In genomic region chr1:14924012-14924452, GRCh38 we compare ENCODE assay signal across 8 cellular contexts.
DNase-seq lines count a peak whose midpoint lies in the region; ATAC-seq and TF ChIP-seq lines count a peak whose summit lies in the region.

No MANE protein-coding gene starts in this region.

- H3K36me3 ChIP-seq in tibial artery, result no peaks in the 10 kb centered on the region

- peaks cover 0 to 32% (median 15%) of the 10 kb centered on the region in 4 donors for H3K4me1 ChIP-seq in tibial artery

- H3K4me3 Mint-ChIP-seq in mesothelial cell of epicardium, result peak overlapping the region; percentile 75

- H3K27ac Mint-ChIP-seq in mesothelial cell of epicardium, result no peak overlapping the region

- H3K27me3 ChIP-seq in tibial artery, result no peaks in the 10 kb centered on the region

- TF ChIP-seq CTCF in epithelial cell of esophagus (IDR thresholded peaks at IDR 0.05; ENCODE audit: insufficient read depth, low read depth, low read length, missing control alignments) (no peak), mesothelial cell of epicardium (IDR thresholded peaks at IDR 0.05; ENCODE audit: unreplicated experiment) (no peak), tibial artery (IDR thresholded peaks at IDR 0.05) (no peak)

- peak overlapping the region; percentile 53 to 76 for H3K27ac ChIP-seq in tibial artery

- no peaks in the 10 kb centered on the region for H3K36me3 Mint-ChIP-seq in mesothelial cell of epicardium

- no peak for ATAC-seq in HG02870 (IDR thresholded peaks at IDR 0.05; ENCODE audit: unreplicated experiment)

- intact Hi-C loops in tibial artery (cut with DNase I; ENCODE audit: low total_unique reads), result loop anchor here (2.0 kb wide), 1 partner anchor 21 kb away; no protein-coding TSS in a partner anchor

- H3K4me1 Mint-ChIP-seq in mesothelial cell of epicardium, result peaks cover 43% of the 10 kb centered on the region

- peak; percentile 80 for DNase-seq in EL
- DNase-seq in LHCN-M2 (ENCODE audit: low read depth), result peak; percentile 54
- DNase-seq in activated CD4-positive, alpha-beta T cell treated with anti-CD3 and anti-CD28 coated beads, Interleukin-2, amount 50 U/mL, for 1 hour, result peak; percentile 7
- peak; percentile 68 for DNase-seq in epithelial cell of esophagus (ENCODE audit: low read depth)
- DNase-seq in mesothelial cell of epicardium (ENCODE audit: low spot score in 2 of 2, unreplicated experiment in 2 of 2), result peak; percentile 53 to 63
- peak; percentile 61 to 87 for DNase-seq in tibial artery
- DNase-seq in NCI-H2107 treated with DMSO at 0.1 percent for 48 hours (lab: John Stamatoyannopoulos, UW; ENCODE audit: unreplicated experiment), result no peak

- no peaks in the 10 kb centered on the region for H3K9me3 Mint-ChIP-seq in mesothelial cell of epicardium

- H3K4me3 ChIP-seq in epithelial cell of esophagus (ENCODE audit: low read length) (peak overlapping the region; percentile 7), tibial artery (peak overlapping the region; percentile 68 to 69)

- no peaks in the 10 kb centered on the region for H3K9me3 ChIP-seq in tibial artery

- H3K27me3 Mint-ChIP-seq in mesothelial cell of epicardium (ENCODE audit: low read depth), result peaks cover 1% of the 10 kb centered on the region
